In the genomic region with DNA sequence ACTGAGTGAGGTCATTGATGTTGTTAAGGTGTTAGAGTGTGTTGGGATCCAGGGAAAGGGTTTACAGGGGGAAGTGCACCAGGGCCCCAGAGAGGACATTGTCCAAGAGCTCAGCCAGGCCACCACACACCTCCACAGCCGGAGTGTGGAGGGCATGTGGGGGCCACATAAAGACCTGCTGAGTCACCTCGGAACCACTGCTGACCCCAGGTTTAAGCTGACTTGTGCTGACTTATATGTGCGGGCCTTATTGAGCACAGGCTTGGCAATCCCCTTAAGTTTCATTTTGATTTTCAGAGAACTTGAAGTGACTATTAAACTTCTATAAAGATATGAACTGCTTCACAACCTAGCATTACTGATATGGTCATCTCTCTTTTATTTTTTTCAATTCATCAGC, we compare ENCODE assay signal across 1 cellular context.
TF ChIP-seq lines count a peak whose summit lies in the region.

No MANE protein-coding gene starts in this region.

TF ChIP-seq in GM12878, 131 proteins besides CTCF, POLR2A, EP300 and RAD21:
- 0 out of 2 replicates have a peak, but pooled peaks have one; percentile 35 for TF ChIP-seq ATF2 (IDR thresholded peaks at IDR 0.05; ENCODE audit: low read length)
- no peak for TF ChIP-seq ZNF592 (IDR thresholded peaks at IDR 0.05)
- TF ChIP-seq, protein P1, sequence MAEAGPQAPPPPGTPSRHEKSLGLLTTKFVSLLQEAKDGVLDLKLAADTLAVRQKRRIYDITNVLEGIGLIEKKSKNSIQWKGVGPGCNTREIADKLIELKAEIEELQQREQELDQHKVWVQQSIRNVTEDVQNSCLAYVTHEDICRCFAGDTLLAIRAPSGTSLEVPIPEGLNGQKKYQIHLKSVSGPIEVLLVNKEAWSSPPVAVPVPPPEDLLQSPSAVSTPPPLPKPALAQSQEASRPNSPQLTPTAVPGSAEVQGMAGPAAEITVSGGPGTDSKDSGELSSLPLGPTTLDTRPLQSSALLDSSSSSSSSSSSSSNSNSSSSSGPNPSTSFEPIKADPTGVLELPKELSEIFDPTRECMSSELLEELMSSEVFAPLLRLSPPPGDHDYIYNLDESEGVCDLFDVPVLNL (IDR thresholded peaks at IDR 0.05; ENCODE audit: low read depth, low read length): no peak
- no peak for TF ChIP-seq IKZF2 (IDR thresholded peaks at IDR 0.05)
- no peak for TF ChIP-seq MEF2B (IDR thresholded peaks at IDR 0.05; ENCODE audit: partially characterized antibody, poor library complexity, severe bottlenecking)
- TF ChIP-seq EED (IDR thresholded peaks at IDR 0.05; ENCODE audit: low read depth): 0 out of 2 replicates have a peak, but pooled peaks have one; percentile 27
- no peak for TF ChIP-seq ZNF207 (IDR thresholded peaks at IDR 0.05; ENCODE audit: borderline replicate concordance)
- TF ChIP-seq SPI1 (IDR thresholded peaks at IDR 0.05; ENCODE audit: borderline replicate concordance, insufficient read depth, low read depth, low read length): 0 out of 2 replicates have a peak, but pooled peaks have one; percentile 18
- TF ChIP-seq TARDBP (IDR thresholded peaks at IDR 0.05; ENCODE audit: borderline replicate concordance): no peak
- peak; percentile 63 for TF ChIP-seq NR2F1 (conservative IDR thresholded peaks at IDR 0.05)
- no peak for TF ChIP-seq ZNF274 (IDR thresholded peaks at IDR 0.05; ENCODE audit: insufficient read depth, insufficient read length)
- no peak for TF ChIP-seq SMAD1 (IDR thresholded peaks at IDR 0.05; ENCODE audit: low read depth, partially characterized antibody)
- peak; percentile 55 for TF ChIP-seq RUNX3 (IDR thresholded peaks at IDR 0.05; ENCODE audit: low read length)
- no peak for TF ChIP-seq JUND (IDR thresholded peaks at IDR 0.05; ENCODE audit: low read depth, low read length)
- TF ChIP-seq, protein P2, sequence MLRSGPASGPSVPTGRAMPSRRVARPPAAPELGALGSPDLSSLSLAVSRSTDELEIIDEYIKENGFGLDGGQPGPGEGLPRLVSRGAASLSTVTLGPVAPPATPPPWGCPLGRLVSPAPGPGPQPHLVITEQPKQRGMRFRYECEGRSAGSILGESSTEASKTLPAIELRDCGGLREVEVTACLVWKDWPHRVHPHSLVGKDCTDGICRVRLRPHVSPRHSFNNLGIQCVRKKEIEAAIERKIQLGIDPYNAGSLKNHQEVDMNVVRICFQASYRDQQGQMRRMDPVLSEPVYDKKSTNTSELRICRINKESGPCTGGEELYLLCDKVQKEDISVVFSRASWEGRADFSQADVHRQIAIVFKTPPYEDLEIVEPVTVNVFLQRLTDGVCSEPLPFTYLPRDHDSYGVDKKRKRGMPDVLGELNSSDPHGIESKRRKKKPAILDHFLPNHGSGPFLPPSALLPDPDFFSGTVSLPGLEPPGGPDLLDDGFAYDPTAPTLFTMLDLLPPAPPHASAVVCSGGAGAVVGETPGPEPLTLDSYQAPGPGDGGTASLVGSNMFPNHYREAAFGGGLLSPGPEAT (IDR thresholded peaks at IDR 0.05; ENCODE audit: low read depth): no peak
- TF ChIP-seq CHD1 (IDR thresholded peaks at IDR 0.05; ENCODE audit: low read depth, low read length): no peak
- TF ChIP-seq SMARCA5 (IDR thresholded peaks at IDR 0.05): no peak
- TF ChIP-seq, protein P3, sequence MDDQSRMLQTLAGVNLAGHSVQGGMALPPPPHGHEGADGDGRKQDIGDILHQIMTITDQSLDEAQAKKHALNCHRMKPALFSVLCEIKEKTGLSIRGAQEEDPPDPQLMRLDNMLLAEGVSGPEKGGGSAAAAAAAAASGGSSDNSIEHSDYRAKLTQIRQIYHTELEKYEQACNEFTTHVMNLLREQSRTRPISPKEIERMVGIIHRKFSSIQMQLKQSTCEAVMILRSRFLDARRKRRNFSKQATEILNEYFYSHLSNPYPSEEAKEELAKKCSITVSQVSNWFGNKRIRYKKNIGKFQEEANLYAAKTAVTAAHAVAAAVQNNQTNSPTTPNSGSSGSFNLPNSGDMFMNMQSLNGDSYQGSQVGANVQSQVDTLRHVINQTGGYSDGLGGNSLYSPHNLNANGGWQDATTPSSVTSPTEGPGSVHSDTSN (IDR thresholded peaks at IDR 0.05; ENCODE audit: insufficient replicate concordance, low read depth, low read length): no peak
- TF ChIP-seq MXI1 (IDR thresholded peaks at IDR 0.05; ENCODE audit: low read depth, low read length): no peak
- peak; percentile 67 for TF ChIP-seq JUNB (IDR thresholded peaks at IDR 0.05)
- no peak for TF ChIP-seq NFXL1 (IDR thresholded peaks at IDR 0.05; ENCODE audit: borderline replicate concordance)
- TF ChIP-seq NRF1 (conservative IDR thresholded peaks at IDR 0.05; ENCODE audit: low read depth, low read length): no peak
- TF ChIP-seq, protein P4, sequence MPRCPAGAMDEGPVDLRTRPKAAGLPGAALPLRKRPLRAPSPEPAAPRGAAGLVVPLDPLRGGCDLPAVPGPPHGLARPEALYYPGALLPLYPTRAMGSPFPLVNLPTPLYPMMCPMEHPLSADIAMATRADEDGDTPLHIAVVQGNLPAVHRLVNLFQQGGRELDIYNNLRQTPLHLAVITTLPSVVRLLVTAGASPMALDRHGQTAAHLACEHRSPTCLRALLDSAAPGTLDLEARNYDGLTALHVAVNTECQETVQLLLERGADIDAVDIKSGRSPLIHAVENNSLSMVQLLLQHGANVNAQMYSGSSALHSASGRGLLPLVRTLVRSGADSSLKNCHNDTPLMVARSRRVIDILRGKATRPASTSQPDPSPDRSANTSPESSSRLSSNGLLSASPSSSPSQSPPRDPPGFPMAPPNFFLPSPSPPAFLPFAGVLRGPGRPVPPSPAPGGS (IDR thresholded peaks at IDR 0.05; ENCODE audit: borderline replicate concordance, insufficient read depth, low read depth, low read length, poor library complexity, severe bottlenecking): no peak
- TF ChIP-seq SREBF1 (IDR thresholded peaks at IDR 0.05; ENCODE audit: low read length): no peak
- TF ChIP-seq PML (IDR thresholded peaks at IDR 0.05; ENCODE audit: low read length): no peak
- no peak for TF ChIP-seq DPF2 (IDR thresholded peaks at IDR 0.05)
- TF ChIP-seq ASH2L (IDR thresholded peaks at IDR 0.05; ENCODE audit: borderline replicate concordance, low read depth): no peak
- TF ChIP-seq SUPT20H (IDR thresholded peaks at IDR 0.05; ENCODE audit: borderline replicate concordance, control insufficient read depth, low read depth, low read length): no peak
- TF ChIP-seq ZNF24 (IDR thresholded peaks at IDR 0.05): no peak
- TF ChIP-seq IRF5 (IDR thresholded peaks at IDR 0.05; ENCODE audit: borderline replicate concordance): no peak
- TF ChIP-seq ZBTB33 (IDR thresholded peaks at IDR 0.05): no peak
- no peak for TF ChIP-seq PAX5 (IDR thresholded peaks at IDR 0.05; ENCODE audit: borderline replicate concordance, low read depth, low read length)
- no peak for TF ChIP-seq RB1 (IDR thresholded peaks at IDR 0.05; ENCODE audit: borderline replicate concordance)
- TF ChIP-seq, protein P5, sequence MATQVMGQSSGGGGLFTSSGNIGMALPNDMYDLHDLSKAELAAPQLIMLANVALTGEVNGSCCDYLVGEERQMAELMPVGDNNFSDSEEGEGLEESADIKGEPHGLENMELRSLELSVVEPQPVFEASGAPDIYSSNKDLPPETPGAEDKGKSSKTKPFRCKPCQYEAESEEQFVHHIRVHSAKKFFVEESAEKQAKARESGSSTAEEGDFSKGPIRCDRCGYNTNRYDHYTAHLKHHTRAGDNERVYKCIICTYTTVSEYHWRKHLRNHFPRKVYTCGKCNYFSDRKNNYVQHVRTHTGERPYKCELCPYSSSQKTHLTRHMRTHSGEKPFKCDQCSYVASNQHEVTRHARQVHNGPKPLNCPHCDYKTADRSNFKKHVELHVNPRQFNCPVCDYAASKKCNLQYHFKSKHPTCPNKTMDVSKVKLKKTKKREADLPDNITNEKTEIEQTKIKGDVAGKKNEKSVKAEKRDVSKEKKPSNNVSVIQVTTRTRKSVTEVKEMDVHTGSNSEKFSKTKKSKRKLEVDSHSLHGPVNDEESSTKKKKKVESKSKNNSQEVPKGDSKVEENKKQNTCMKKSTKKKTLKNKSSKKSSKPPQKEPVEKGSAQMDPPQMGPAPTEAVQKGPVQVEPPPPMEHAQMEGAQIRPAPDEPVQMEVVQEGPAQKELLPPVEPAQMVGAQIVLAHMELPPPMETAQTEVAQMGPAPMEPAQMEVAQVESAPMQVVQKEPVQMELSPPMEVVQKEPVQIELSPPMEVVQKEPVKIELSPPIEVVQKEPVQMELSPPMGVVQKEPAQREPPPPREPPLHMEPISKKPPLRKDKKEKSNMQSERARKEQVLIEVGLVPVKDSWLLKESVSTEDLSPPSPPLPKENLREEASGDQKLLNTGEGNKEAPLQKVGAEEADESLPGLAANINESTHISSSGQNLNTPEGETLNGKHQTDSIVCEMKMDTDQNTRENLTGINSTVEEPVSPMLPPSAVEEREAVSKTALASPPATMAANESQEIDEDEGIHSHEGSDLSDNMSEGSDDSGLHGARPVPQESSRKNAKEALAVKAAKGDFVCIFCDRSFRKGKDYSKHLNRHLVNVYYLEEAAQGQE (IDR thresholded peaks at IDR 0.05; ENCODE audit: low read depth, low read length): no peak
- TF ChIP-seq IKZF1 (conservative IDR thresholded peaks at IDR 0.05): 0 out of 2 replicates have a peak, but pooled peaks have one; percentile 18
- 0 out of 2 replicates have a peak, but pooled peaks have one; percentile 20 for TF ChIP-seq BCL11A (IDR thresholded peaks at IDR 0.05; ENCODE audit: low read depth, low read length)
